Comparison of ENCODE assay signal across 10 cellular contexts in genomic region chr17:42206153-42206612, GRCh38. TPM values are rescaled to one million over a fixed set of nuclear protein-coding genes. Genes with fewer than 3 reads are reported as not detected.
DNase-seq lines count a peak whose midpoint lies in the region; ATAC-seq and TF ChIP-seq lines count a peak whose summit lies in the region.
"Not testable (repeated sequence)": the region's sequence is repeated elsewhere in the genome, so short reads cannot be mapped to it uniquely, and the experiment has no call there.
"Had no signal": no experiment of that assay in that cellular context is flagged by ENCODE, and none has a peak within 500 bp of the region (broad histone marks: within the 10 kb centered on the region; RNA-seq: fewer than 3 reads in every experiment).

No MANE protein-coding gene starts in this region.

- peaks cover 0 to 42% (median 23%) of the 10 kb centered on the region in 4 donors for H3K36me3 ChIP-seq in right lobe of liver

- peak overlapping the region; percentile 39 for H3K27ac ChIP-seq in HL-60 (replicated peaks)
- not testable (repeated sequence) for H3K27ac ChIP-seq in right lobe of liver

- H3K27me3 ChIP-seq in HL-60 (ENCODE audit: insufficient read depth, poor library complexity, severe bottlenecking); right lobe of liver: not testable (repeated sequence)

- not testable (repeated sequence) for H3K4me1 Mint-ChIP-seq in T-helper 17 cell; activated T-cell treated with anti-CD3 and anti-CD28 coated beads, Interleukin-2, amount 50 U/mL, for 72 hours (ENCODE audit: low read depth); chondrocyte (ENCODE audit: low read depth); stimulated activated effector memory CD8-positive, alpha-beta T cell treated with anti-CD3 and anti-CD28 coated beads, Interleukin-12 subunit alpha, Interleukin-12 subunit beta, amount 100 ng/mL, for 72 hours

- H3K27ac Mint-ChIP-seq in T-helper 17 cell (peak overlapping the region; percentile 24), chondrocyte (ENCODE audit: unreplicated experiment) (peak overlapping the region; percentile 51)
- H3K27ac Mint-ChIP-seq in activated T-cell treated with anti-CD3 and anti-CD28 coated beads, Interleukin-2, amount 50 U/mL, for 72 hours, result peak overlapping the region; percentile 46
- H3K27ac Mint-ChIP-seq in stimulated activated effector memory CD8-positive, alpha-beta T cell treated with anti-CD3 and anti-CD28 coated beads, Interleukin-12 subunit alpha, Interleukin-12 subunit beta, amount 100 ng/mL, for 72 hours, result peak overlapping the region; percentile 48

- DNase-seq in HL-60 (ENCODE audit: low read depth in 1 of 2, low spot score in 1 of 2), result peak in 1 of 2 experiments; percentile 32
- DNase-seq in NOMO-1 (lab: John Stamatoyannopoulos, UW; ENCODE audit: unreplicated experiment in 2 of 2), result peak; percentile 44 to 86
- not testable (repeated sequence) for DNase-seq in T-helper 17 cell; activated T-cell treated with anti-CD3 and anti-CD28 coated beads, Interleukin-2, amount 50 U/mL, for 72 hours; chondrocyte (ENCODE audit: low spot score); right lobe of liver; stimulated activated effector memory CD8-positive, alpha-beta T cell treated with anti-CD3 and anti-CD28 coated beads, Interleukin-12 subunit alpha, Interleukin-12 subunit beta, amount 100 ng/mL, for 72 hours (ENCODE audit: low spot score in 2 of 2)

- intact Hi-C loops in right lobe of liver (cut with DNase I), result not testable (repeated sequence)

- not testable (repeated sequence) for TF ChIP-seq CTCF in HL-60 (IDR thresholded peaks at IDR 0.05; ENCODE audit: insufficient read depth, low read length); chondrocyte (IDR thresholded peaks at IDR 0.05); right lobe of liver (IDR thresholded peaks at IDR 0.05)

- H3K36me3 Mint-ChIP-seq in T-helper 17 cell (ENCODE audit: low read depth), result not testable (repeated sequence)
- H3K36me3 Mint-ChIP-seq in activated T-cell treated with anti-CD3 and anti-CD28 coated beads, Interleukin-2, amount 50 U/mL, for 72 hours (ENCODE audit: insufficient read depth in 2 of 2), result peaks cover 8 to 45% of the 10 kb centered on the region in 2 donors
- peaks cover 34% of the 10 kb centered on the region for H3K36me3 Mint-ChIP-seq in chondrocyte (ENCODE audit: low read depth)
- H3K36me3 Mint-ChIP-seq in stimulated activated effector memory CD8-positive, alpha-beta T cell treated with anti-CD3 and anti-CD28 coated beads, Interleukin-12 subunit alpha, Interleukin-12 subunit beta, amount 100 ng/mL, for 72 hours, result peaks cover 100% of the 10 kb centered on the region

- not testable (repeated sequence) for H3K27me3 Mint-ChIP-seq in T-helper 17 cell; activated T-cell treated with anti-CD3 and anti-CD28 coated beads, Interleukin-2, amount 50 U/mL, for 72 hours (ENCODE audit: low read depth); chondrocyte (ENCODE audit: low read depth)

- not testable (repeated sequence) for H3K4me1 ChIP-seq in right lobe of liver

- TF ChIP-seq POLR2A in right lobe of liver (IDR thresholded peaks at IDR 0.05), result not testable (repeated sequence)

- not testable (repeated sequence) for H3K9me3 Mint-ChIP-seq in activated T-cell treated with anti-CD3 and anti-CD28 coated beads, Interleukin-2, amount 50 U/mL, for 72 hours; chondrocyte (ENCODE audit: low read depth); stimulated activated effector memory CD8-positive, alpha-beta T cell treated with anti-CD3 and anti-CD28 coated beads, Interleukin-12 subunit alpha, Interleukin-12 subunit beta, amount 100 ng/mL, for 72 hours

- not testable (repeated sequence) for H3K4me3 ChIP-seq in HL-60 (replicated peaks; ENCODE audit: insufficient read depth, low read length); right lobe of liver

- not testable (repeated sequence) for H3K4me3 Mint-ChIP-seq in T-helper 17 cell; activated T-cell treated with anti-CD3 and anti-CD28 coated beads, Interleukin-2, amount 50 U/mL, for 72 hours; chondrocyte (ENCODE audit: unreplicated experiment); stimulated activated effector memory CD8-positive, alpha-beta T cell treated with anti-CD3 and anti-CD28 coated beads, Interleukin-12 subunit alpha, Interleukin-12 subunit beta, amount 100 ng/mL, for 72 hours

- not testable (repeated sequence) for H3K9me3 ChIP-seq in T-helper 17 cell (ENCODE audit: control insufficient read depth, low read length, poor library complexity, severe bottlenecking); right lobe of liver

- ATAC-seq in T-helper 17 cell; activated T-cell treated with anti-CD3 and anti-CD28 coated beads, Interleukin-2, amount 50 U/mL, for 72 hours (replicated peaks in 1 of 2); stimulated activated effector memory CD8-positive, alpha-beta T cell treated with anti-CD3 and anti-CD28 coated beads, Interleukin-12 subunit alpha, Interleukin-12 subunit beta, amount 100 ng/mL, for 72 hours: not testable (repeated sequence)
- peak in 3 of 4 donors; percentile 39 to 44 (median 40) for ATAC-seq in right lobe of liver

- 51% methylated on average over 8 of the region's 8 CpGs for WGBS in right lobe of liver (ENCODE audit: insufficient coverage, low coverage, low lambda C conversion rate, missing lambda C conversion rate)

RNA-seq across cellular contexts. Expression of gene GHDC, which starts 11.9 kb away (rescaled TPM):
- 10 to 100 TPM; 12.4 to 13.5 TPM for total RNA-seq in T-helper 17 cell
- total RNA-seq in activated T-cell treated with anti-CD3 and anti-CD28 coated beads, Interleukin-2, amount 50 U/mL, for 72 hours, result 10 to 100 TPM; 17.3 to 18.8 TPM
- total RNA-seq in chondrocyte, result 3.5 to 8.9 TPM (median 7.8 TPM) in 3 replicates
- total RNA-seq in right lobe of liver, result 10 to 100 TPM in 5 of 6 experiments, 1 to 10 TPM in 1; 8.8 to 23.9 (median 12.8) TPM

RNA-seq across cellular contexts. Expression of gene HCRT, which starts 20.9 kb away (rescaled TPM):
- total RNA-seq in T-helper 17 cell (not detected), chondrocyte (not detected in 3 replicates), right lobe of liver (not detected)
- not detected for total RNA-seq in activated T-cell treated with anti-CD3 and anti-CD28 coated beads, Interleukin-2, amount 50 U/mL, for 72 hours
- total RNA-seq: CD4-positive, CD25-positive, alpha-beta regulatory T cell; Daoy; Peyer's patch had no signal

RNA-seq across cellular contexts. Expression of gene KCNH4, which starts 25.2 kb away (rescaled TPM):
- total RNA-seq in T-helper 17 cell, result under 1 TPM; 0.45 to 0.94 TPM
- total RNA-seq in activated T-cell treated with anti-CD3 and anti-CD28 coated beads, Interleukin-2, amount 50 U/mL, for 72 hours, result under 1 TPM; 0.26 to 0.39 TPM
- not detected in 3 replicates for total RNA-seq in chondrocyte
- total RNA-seq in right lobe of liver, result under 1 TPM in 1 of 6 experiments, not detected in 5; 0.11 TPM

RNA-seq across cellular contexts. Expression of gene RAB5C, which starts 51.4 kb away (rescaled TPM):
- total RNA-seq in T-helper 17 cell, result 10 to 100 TPM; 74.3 to 97.9 TPM
- 10 to 100 TPM; 35.1 to 44.1 TPM for total RNA-seq in activated T-cell treated with anti-CD3 and anti-CD28 coated beads, Interleukin-2, amount 50 U/mL, for 72 hours
- total RNA-seq in chondrocyte, result 107 to 118 TPM (median 116 TPM) in 3 replicates
- total RNA-seq in right lobe of liver, result 100 to 1,000 TPM in 1 of 6 experiments, 10 to 100 TPM in 5; 54.0 to 108 (median 65.3) TPM
